ENCODE assay signal across 17 cellular contexts in genomic region chr2:109647636-109648035, GRCh38. TPM values are rescaled to one million over a fixed set of nuclear protein-coding genes. Genes with fewer than 3 reads are reported as not detected.
DNase-seq lines count a peak whose midpoint lies in the region; ATAC-seq and TF ChIP-seq lines count a peak whose summit lies in the region.
"Had no signal": no experiment of that assay in that cellular context is flagged by ENCODE, and none has a peak within 500 bp of the region (broad histone marks: within the 10 kb centered on the region; RNA-seq: fewer than 3 reads in every experiment).

No MANE protein-coding gene starts in this region.

- H3K4me1 Mint-ChIP-seq in activated naive CD8-positive, alpha-beta T cell treated with anti-CD3 and anti-CD28 coated beads for 36 hours, result no peaks in the 10 kb centered on the region
- no peaks in the 10 kb centered on the region for H3K4me1 Mint-ChIP-seq in activated naive CD8-positive, alpha-beta T cell treated with anti-CD3 and anti-CD28 coated beads, Interleukin-2, amount 50 U/mL, for 24 hours

- H3K27me3 Mint-ChIP-seq in activated naive CD8-positive, alpha-beta T cell treated with anti-CD3 and anti-CD28 coated beads for 36 hours, result peaks cover 4% of the 10 kb centered on the region
- H3K27me3 Mint-ChIP-seq in activated naive CD8-positive, alpha-beta T cell treated with anti-CD3 and anti-CD28 coated beads, Interleukin-2, amount 50 U/mL, for 24 hours, result peaks cover 6% of the 10 kb centered on the region

- H3K4me3 ChIP-seq in cardiac fibroblast (replicated peaks in 1 of 2; ENCODE audit: low read depth in 2 of 2, low read length in 2 of 2), result no peak overlapping the region
- H3K4me3 ChIP-seq: testis had no signal

- no peak overlapping the region for H3K4me3 Mint-ChIP-seq in activated naive CD8-positive, alpha-beta T cell treated with anti-CD3 and anti-CD28 coated beads for 36 hours
- H3K4me3 Mint-ChIP-seq in activated naive CD8-positive, alpha-beta T cell treated with anti-CD3 and anti-CD28 coated beads, Interleukin-2, amount 50 U/mL, for 24 hours, result no peak overlapping the region
- H3K4me3 Mint-ChIP-seq: neural crest cell had no signal

- H3K9me3 Mint-ChIP-seq in activated naive CD8-positive, alpha-beta T cell treated with anti-CD3 and anti-CD28 coated beads for 36 hours, result no peaks in the 10 kb centered on the region
- no peaks in the 10 kb centered on the region for H3K9me3 Mint-ChIP-seq in activated naive CD8-positive, alpha-beta T cell treated with anti-CD3 and anti-CD28 coated beads, Interleukin-2, amount 50 U/mL, for 24 hours
- H3K9me3 Mint-ChIP-seq: neural crest cell had no signal

- H3K27ac Mint-ChIP-seq in activated naive CD8-positive, alpha-beta T cell treated with anti-CD3 and anti-CD28 coated beads for 36 hours, result no peak overlapping the region
- H3K27ac Mint-ChIP-seq in activated naive CD8-positive, alpha-beta T cell treated with anti-CD3 and anti-CD28 coated beads, Interleukin-2, amount 50 U/mL, for 24 hours, result no peak overlapping the region

- TF ChIP-seq CTCF in cardiac fibroblast (IDR thresholded peaks at IDR 0.05; ENCODE audit: low read depth, low read length), result no peak

- ATAC-seq in activated naive CD8-positive, alpha-beta T cell treated with anti-CD3 and anti-CD28 coated beads, Interleukin-2, amount 50 U/mL, for 24 hours, result no peak
- ATAC-seq in GM19455 (IDR thresholded peaks at IDR 0.05; ENCODE audit: unreplicated experiment), result no peak

- no peaks in the 10 kb centered on the region for H3K36me3 Mint-ChIP-seq in activated naive CD8-positive, alpha-beta T cell treated with anti-CD3 and anti-CD28 coated beads for 36 hours
- H3K36me3 Mint-ChIP-seq in activated naive CD8-positive, alpha-beta T cell treated with anti-CD3 and anti-CD28 coated beads, Interleukin-2, amount 50 U/mL, for 24 hours (ENCODE audit: low read depth), result no peaks in the 10 kb centered on the region

- in situ Hi-C loops in ACHN (cut with HindIII; ENCODE audit: low pct_ligation_motif_present, low pct_unique_long_range_greater_than_20kb, low sequenced_read_pairs), result no loop called here

- peak; percentile 50 for DNase-seq in ACHN
- DNase-seq in HS-27A (ENCODE audit: low read depth), result peak; percentile 73
- DNase-seq in cardiac fibroblast (ENCODE audit: low read depth in 2 of 2), result peak; percentile 34 to 37
- DNase-seq in myocyte (ENCODE audit: low read depth), result peak; percentile 63
- DNase-seq in activated naive CD8-positive, alpha-beta T cell treated with anti-CD3 and anti-CD28 coated beads for 36 hours, result no peak
- no peak for DNase-seq in activated naive CD8-positive, alpha-beta T cell treated with anti-CD3 and anti-CD28 coated beads, Interleukin-2, amount 50 U/mL, for 24 hours
- no peak for DNase-seq in NCI-H2196 (lab: John Stamatoyannopoulos, UW; ENCODE audit: unreplicated experiment)
- DNase-seq: activated CD4-positive, CD25-positive, alpha-beta regulatory T cell; activated CD8-positive, alpha-beta memory T cell treated with anti-CD3 and anti-CD28 coated beads, Interleukin-2, amount 50 U/mL, for 48 hours; DMS 273 treated with DMSO at 0.1 percent for 48 hours; effector CD4-positive, alpha-beta T cell; kidney; NCI-H345; OCI-M1; testis had no signal

RNA-seq across cellular contexts. Expression of gene SOWAHC, which starts 33.5 kb away (rescaled TPM):
- 3.2 and 3.9 TPM in 2 replicates for total RNA-seq in myocyte
- polyA plus RNA-seq in myocyte (2012), result 3.9 TPM
- total RNA-seq in activated naive CD8-positive, alpha-beta T cell treated with anti-CD3 and anti-CD28 coated beads for 36 hours, result under 1 TPM; 0.14 to 0.31 TPM

RNA-seq across cellular contexts. Expression of gene SEPTIN10, which starts 33.9 kb away (rescaled TPM):
- 33.8 and 34.2 TPM in 2 replicates for total RNA-seq in myocyte
- polyA plus RNA-seq in myocyte (2012), result 26.5 TPM
- under 1 TPM; 0.21 to 0.56 TPM for total RNA-seq in activated naive CD8-positive, alpha-beta T cell treated with anti-CD3 and anti-CD28 coated beads for 36 hours

Comparison
In these comparisons a context has a peak if more than half of its experiments do, and no peak if none do; other contexts are left out.
1. DNase-seq: peak in ACHN (single experiment), HS-27A (single experiment), cardiac fibroblast (2 of 2) and myocyte (single experiment); none in activated naive CD8-positive, alpha-beta T cell treated with anti-CD3 and anti-CD28 coated beads for 36 hours (single experiment), activated naive CD8-positive, alpha-beta T cell treated with anti-CD3 and anti-CD28 coated beads, Interleukin-2, amount 50 U/mL, for 24 hours (single experiment) and NCI-H2196 (single experiment).
2. RNA of gene SEPTIN10, which starts 33.9 kb away (total RNA-seq): 33.8 to 34.2 TPM in myocyte; 0.21 to 0.56 TPM in activated naive CD8-positive, alpha-beta T cell treated with anti-CD3 and anti-CD28 coated beads for 36 hours; every median in the first group is over 10 times any median in the second.